In genomic region chr20:57876163-57876562, GRCh38 we compare ENCODE assay signal across 15 cellular contexts.
DNase-seq lines count a peak whose midpoint lies in the region; ATAC-seq and TF ChIP-seq lines count a peak whose summit lies in the region.
"Had no signal": no experiment of that assay in that cellular context is flagged by ENCODE, and none has a peak within 500 bp of the region (broad histone marks: within the 10 kb centered on the region; RNA-seq: fewer than 3 reads in every experiment).

No MANE protein-coding gene starts in this region.

- no peak for ATAC-seq in activated CD8-positive, alpha-beta memory T cell treated with anti-CD3 and anti-CD28 coated beads, Interleukin-2, amount 10 ng/mL, durations not matched to agents 7 days and 5 days

- 94% methylated on average over 4 of the region's 4 CpGs for WGBS in esophagus muscularis mucosa

- DNase-seq in activated CD8-positive, alpha-beta memory T cell treated with anti-CD3 and anti-CD28 coated beads, Interleukin-2, amount 10 ng/mL, durations not matched to agents 7 days and 5 days = peak; percentile 15
- DNase-seq in activated CD8-positive, alpha-beta memory T cell treated with anti-CD3 and anti-CD28 coated beads, Interleukin-2, amount 50 U/mL, for 48 hours = no peak
- DNase-seq in esophagus muscularis mucosa (ENCODE audit: extremely low spot score) = peak; percentile 62
- DNase-seq in NCI-H2107 treated with DMSO at 0.1 percent for 48 hours (lab: John Stamatoyannopoulos, UW; ENCODE audit: unreplicated experiment) = no peak
- no peak for DNase-seq in NCI-H524 (lab: John Stamatoyannopoulos, UW)
- no peak for DNase-seq in putamen (ENCODE audit: low spot score)
- DNase-seq: 8988T; CD4-positive, alpha-beta memory T cell; DMS153; DMS79; GF-D8; H9 had no signal

- peaks cover 0 to 15% (median 9%) of the 10 kb centered on the region in 4 donors for H3K4me1 ChIP-seq in esophagus muscularis mucosa
- H3K4me1 ChIP-seq: BLaER1 had no signal

- intact Hi-C loops in esophagus muscularis mucosa (cut with DNase I) = no loop called here

- H3K9me3 ChIP-seq in esophagus muscularis mucosa = no peaks in the 10 kb centered on the region

- H3K27ac ChIP-seq in esophagus muscularis mucosa (replicated peaks in 1 of 4) = no peak overlapping the region
- H3K27ac ChIP-seq: BLaER1 had no signal

- H3K36me3 ChIP-seq in esophagus muscularis mucosa = no peaks in the 10 kb centered on the region
- H3K36me3 ChIP-seq: BLaER1 had no signal

- H3K27ac Mint-ChIP-seq in activated CD8-positive, alpha-beta memory T cell treated with anti-CD3 and anti-CD28 coated beads, Interleukin-2, amount 10 ng/mL, durations not matched to agents 7 days and 5 days = no peak overlapping the region
- peak overlapping the region in 2 of 3 experiments; percentile 97 to 99 for H3K27ac Mint-ChIP-seq in nephron
- H3K27ac Mint-ChIP-seq: CD14-positive monocyte; CD4-positive, alpha-beta memory T cell; H9 had no signal

- H3K27me3 ChIP-seq in esophagus muscularis mucosa = peaks cover 0 to 6% (median 0%) of the 10 kb centered on the region in 4 donors
- H3K27me3 ChIP-seq: BLaER1 had no signal

- no peak for TF ChIP-seq POLR2A in esophagus muscularis mucosa (IDR thresholded peaks at IDR 0.05; ENCODE audit: low read depth)

- no peak overlapping the region for H3K4me3 ChIP-seq in esophagus muscularis mucosa
- H3K4me3 ChIP-seq: BLaER1 had no signal

- H3K4me1 Mint-ChIP-seq in activated CD8-positive, alpha-beta memory T cell treated with anti-CD3 and anti-CD28 coated beads, Interleukin-2, amount 10 ng/mL, durations not matched to agents 7 days and 5 days = no peaks in the 10 kb centered on the region
- peaks cover 47% of the 10 kb centered on the region for H3K4me1 Mint-ChIP-seq in nephron
- H3K4me1 Mint-ChIP-seq: CD14-positive monocyte; CD4-positive, alpha-beta memory T cell had no signal

- TF ChIP-seq CTCF in esophagus muscularis mucosa (IDR thresholded peaks at IDR 0.05) = no peak
- TF ChIP-seq CTCF in nephron (IDR thresholded peaks at IDR 0.05; ENCODE audit: unreplicated experiment in 3 of 3) = no peak

- H3K9me3 Mint-ChIP-seq in activated CD8-positive, alpha-beta memory T cell treated with anti-CD3 and anti-CD28 coated beads, Interleukin-2, amount 10 ng/mL, durations not matched to agents 7 days and 5 days (ENCODE audit: low read depth) = no peaks in the 10 kb centered on the region
- no peaks in the 10 kb centered on the region for H3K9me3 Mint-ChIP-seq in nephron
- H3K9me3 Mint-ChIP-seq: CD4-positive, alpha-beta memory T cell had no signal

- TF ChIP-seq EP300 in esophagus muscularis mucosa (IDR thresholded peaks at IDR 0.05) = no peak

- CTCF ChIA-PET in activated CD8-positive, alpha-beta memory T cell treated with anti-CD3 and anti-CD28 coated beads, Interleukin-2, amount 10 ng/mL, durations not matched to agents 7 days and 5 days (lab: Charles Lee) = no interaction called here

- H3K27me3 Mint-ChIP-seq in activated CD8-positive, alpha-beta memory T cell treated with anti-CD3 and anti-CD28 coated beads, Interleukin-2, amount 10 ng/mL, durations not matched to agents 7 days and 5 days = peaks cover 13% of the 10 kb centered on the region
- peaks cover 4% of the 10 kb centered on the region for H3K27me3 Mint-ChIP-seq in nephron (ENCODE audit: low read depth)

- H3K4me3 Mint-ChIP-seq in activated CD8-positive, alpha-beta memory T cell treated with anti-CD3 and anti-CD28 coated beads, Interleukin-2, amount 10 ng/mL, durations not matched to agents 7 days and 5 days = no peak overlapping the region
- no peak overlapping the region for H3K4me3 Mint-ChIP-seq in nephron
- H3K4me3 Mint-ChIP-seq: CD14-positive monocyte; CD4-positive, alpha-beta memory T cell; H9 had no signal

- H3K36me3 Mint-ChIP-seq in activated CD8-positive, alpha-beta memory T cell treated with anti-CD3 and anti-CD28 coated beads, Interleukin-2, amount 10 ng/mL, durations not matched to agents 7 days and 5 days = no peaks in the 10 kb centered on the region
- H3K36me3 Mint-ChIP-seq in nephron (ENCODE audit: low read depth) = no peaks in the 10 kb centered on the region
- H3K36me3 Mint-ChIP-seq: CD14-positive monocyte; CD4-positive, alpha-beta memory T cell had no signal

Comparison
In these comparisons a context has a peak if more than half of its experiments do, and no peak if none do; other contexts are left out.
1. DNase-seq: peak in activated CD8-positive, alpha-beta memory T cell treated with anti-CD3 and anti-CD28 coated beads, Interleukin-2, amount 10 ng/mL, durations not matched to agents 7 days and 5 days (single experiment) and esophagus muscularis mucosa (single experiment); none in activated CD8-positive, alpha-beta memory T cell treated with anti-CD3 and anti-CD28 coated beads, Interleukin-2, amount 50 U/mL, for 48 hours (single experiment), NCI-H2107 treated with DMSO at 0.1 percent for 48 hours (single experiment), NCI-H524 (0 of 2) and putamen (single experiment).